Comparison of ENCODE assay signal across 16 cellular contexts in genomic region chr11:48049036-48049435, GRCh38.
DNase-seq lines count a peak whose midpoint lies in the region; ATAC-seq and TF ChIP-seq lines count a peak whose summit lies in the region.
"Had no signal": no experiment of that assay in that cellular context is flagged by ENCODE, and none has a peak within 500 bp of the region (broad histone marks: within the 10 kb centered on the region; RNA-seq: fewer than 3 reads in every experiment).

No MANE protein-coding gene starts in this region.

- H3K4me3 ChIP-seq in colonic mucosa, result no peak overlapping the region
- H3K4me3 ChIP-seq: esophagus muscularis mucosa, heart right ventricle, K562 had no signal

- ATAC-seq in stimulated activated naive CD8-positive, alpha-beta T cell treated with anti-CD3 and anti-CD28 coated beads, Interleukin-15, amount 100 ng/mL, for 72 hours, result no peak
- ATAC-seq in natural killer cell treated with Interleukin-12 subunit alpha and Interleukin-12 subunit beta and Interleukin-15 and Interleukin-18, amount 100 ng/mL, for 72 hours, result no peak
- ATAC-seq in GM19035 (IDR thresholded peaks at IDR 0.05; ENCODE audit: unreplicated experiment) (no peak), HG03139 (IDR thresholded peaks at IDR 0.05; ENCODE audit: unreplicated experiment) (no peak)
- ATAC-seq: activated T-helper 17 cell treated with anti-CD3 and anti-CD28 coated beads, Interleukin-2, amount 50 U/mL, for 72 hours; K562 had no signal

- TF ChIP-seq CTCF in colonic mucosa (IDR thresholded peaks at IDR 0.05), result no peak

- peaks cover 3% of the 10 kb centered on the region for H3K36me3 Mint-ChIP-seq in stimulated activated naive CD8-positive, alpha-beta T cell treated with anti-CD3 and anti-CD28 coated beads, Interleukin-15, Interleukin-2, amounts not matched to agents 100 ng/mL and 50 ng/mL, for 24 hours (ENCODE audit: low read depth)
- peaks cover 27% of the 10 kb centered on the region for H3K36me3 Mint-ChIP-seq in activated T-helper 1 cell treated with anti-CD3 and anti-CD28 coated beads, Interleukin-12 subunit alpha, Interleukin-12 subunit beta, Interleukin-2, Interleukin-4 antibody, amounts not matched to agents 30 ng/mL and 10 ng/mL and 1 ng/mL, durations not matched to agents 14 hours and 24 hours and 36 hours (ENCODE audit: low read depth)
- H3K36me3 Mint-ChIP-seq in natural killer cell treated with Interleukin-12 subunit alpha and Interleukin-12 subunit beta and Interleukin-15 and Interleukin-18, amount 100 ng/mL, for 72 hours, result no peaks in the 10 kb centered on the region

- no peak overlapping the region for H3K27ac ChIP-seq in colonic mucosa
- H3K27ac ChIP-seq: heart right ventricle had no signal

- no peak for DNase-seq in stimulated activated naive CD8-positive, alpha-beta T cell treated with anti-CD3 and anti-CD28 coated beads, Interleukin-15, amount 100 ng/mL, for 72 hours
- DNase-seq in activated T-helper 1 cell treated with anti-CD3 and anti-CD28 coated beads, Interleukin-12 subunit alpha, Interleukin-12 subunit beta, Interleukin-2, Interleukin-4 antibody, amounts not matched to agents 30 ng/mL and 10 ng/mL and 1 ng/mL, durations not matched to agents 14 hours and 24 hours and 36 hours (ENCODE audit: low spot score), result no peak
- no peak for DNase-seq in natural killer cell treated with Interleukin-12 subunit alpha and Interleukin-12 subunit beta and Interleukin-15 and Interleukin-18, amount 100 ng/mL, for 72 hours (ENCODE audit: low spot score)
- DNase-seq in colonic mucosa, result no peak
- no peak for DNase-seq in head of caudate nucleus
- DNase-seq: amniotic stem cell; dermis blood vessel endothelial cell; heart right ventricle; NCI-H1105 treated with DMSO at 0.1 percent for 48 hours; stimulated activated naive CD4-positive, alpha-beta T cell had no signal

- H3K4me1 Mint-ChIP-seq in stimulated activated naive CD8-positive, alpha-beta T cell treated with anti-CD3 and anti-CD28 coated beads, Interleukin-15, Interleukin-2, amounts not matched to agents 100 ng/mL and 50 ng/mL, for 24 hours (ENCODE audit: low read depth), result peaks cover 80% of the 10 kb centered on the region
- peaks cover 76% of the 10 kb centered on the region for H3K4me1 Mint-ChIP-seq in stimulated activated naive CD8-positive, alpha-beta T cell treated with anti-CD3 and anti-CD28 coated beads, Interleukin-15, amount 100 ng/mL, for 72 hours
- peaks cover 78% of the 10 kb centered on the region for H3K4me1 Mint-ChIP-seq in activated T-helper 1 cell treated with anti-CD3 and anti-CD28 coated beads, Interleukin-12 subunit alpha, Interleukin-12 subunit beta, Interleukin-2, Interleukin-4 antibody, amounts not matched to agents 30 ng/mL and 10 ng/mL and 1 ng/mL, durations not matched to agents 14 hours and 24 hours and 36 hours (ENCODE audit: low read depth)
- H3K4me1 Mint-ChIP-seq in natural killer cell treated with Interleukin-12 subunit alpha and Interleukin-12 subunit beta and Interleukin-15 and Interleukin-18, amount 100 ng/mL, for 72 hours (ENCODE audit: low read depth in 2 of 2), result peaks cover 61 to 66% of the 10 kb centered on the region in 2 donors

- H3K27ac Mint-ChIP-seq in stimulated activated naive CD8-positive, alpha-beta T cell treated with anti-CD3 and anti-CD28 coated beads, Interleukin-15, Interleukin-2, amounts not matched to agents 100 ng/mL and 50 ng/mL, for 24 hours, result peak overlapping the region; percentile 16
- H3K27ac Mint-ChIP-seq in stimulated activated naive CD8-positive, alpha-beta T cell treated with anti-CD3 and anti-CD28 coated beads, Interleukin-15, amount 100 ng/mL, for 72 hours, result peak overlapping the region in 1 of 2 donors; percentile 19
- peak overlapping the region; percentile 53 for H3K27ac Mint-ChIP-seq in activated T-helper 1 cell treated with anti-CD3 and anti-CD28 coated beads, Interleukin-12 subunit alpha, Interleukin-12 subunit beta, Interleukin-2, Interleukin-4 antibody, amounts not matched to agents 30 ng/mL and 10 ng/mL and 1 ng/mL, durations not matched to agents 14 hours and 24 hours and 36 hours
- H3K27ac Mint-ChIP-seq in natural killer cell treated with Interleukin-12 subunit alpha and Interleukin-12 subunit beta and Interleukin-15 and Interleukin-18, amount 100 ng/mL, for 72 hours, result peak overlapping the region in 1 of 2 donors; percentile 85
- H3K27ac Mint-ChIP-seq: activated T-helper 17 cell treated with anti-CD3 and anti-CD28 coated beads, Interleukin-2, amount 50 U/mL, for 72 hours had no signal

- no peaks in the 10 kb centered on the region for H3K27me3 ChIP-seq in colonic mucosa
- H3K27me3 ChIP-seq: esophagus muscularis mucosa, heart right ventricle had no signal

- no peaks in the 10 kb centered on the region for H3K36me3 ChIP-seq in colonic mucosa
- H3K36me3 ChIP-seq: esophagus muscularis mucosa, heart right ventricle had no signal

- no peaks in the 10 kb centered on the region for H3K9me3 ChIP-seq in colonic mucosa
- H3K9me3 ChIP-seq: esophagus muscularis mucosa, heart right ventricle had no signal

- intact Hi-C loops in activated T-helper 1 cell treated with anti-CD3 and anti-CD28 coated beads, Interleukin-12 subunit alpha, Interleukin-12 subunit beta, Interleukin-2, Interleukin-4 antibody, amounts not matched to agents 30 ng/mL and 10 ng/mL and 1 ng/mL, durations not matched to agents 14 hours and 24 hours and 36 hours (cut with micrococcal nuclease), result no loop called here
- intact Hi-C loops in colonic mucosa (cut with DNase I) (no loop called here), head of caudate nucleus (cut with DNase I) (no loop called here)

- no peaks in the 10 kb centered on the region for H3K27me3 Mint-ChIP-seq in stimulated activated naive CD8-positive, alpha-beta T cell treated with anti-CD3 and anti-CD28 coated beads, Interleukin-15, Interleukin-2, amounts not matched to agents 100 ng/mL and 50 ng/mL, for 24 hours
- H3K27me3 Mint-ChIP-seq in stimulated activated naive CD8-positive, alpha-beta T cell treated with anti-CD3 and anti-CD28 coated beads, Interleukin-15, amount 100 ng/mL, for 72 hours, result no peaks in the 10 kb centered on the region
- no peaks in the 10 kb centered on the region for H3K27me3 Mint-ChIP-seq in activated T-helper 1 cell treated with anti-CD3 and anti-CD28 coated beads, Interleukin-12 subunit alpha, Interleukin-12 subunit beta, Interleukin-2, Interleukin-4 antibody, amounts not matched to agents 30 ng/mL and 10 ng/mL and 1 ng/mL, durations not matched to agents 14 hours and 24 hours and 36 hours (ENCODE audit: insufficient read depth)
- H3K27me3 Mint-ChIP-seq in natural killer cell treated with Interleukin-12 subunit alpha and Interleukin-12 subunit beta and Interleukin-15 and Interleukin-18, amount 100 ng/mL, for 72 hours, result no peaks in the 10 kb centered on the region
- H3K27me3 Mint-ChIP-seq: activated T-helper 17 cell treated with anti-CD3 and anti-CD28 coated beads, Interleukin-2, amount 50 U/mL, for 72 hours had no signal

- no peaks in the 10 kb centered on the region for H3K9me3 Mint-ChIP-seq in stimulated activated naive CD8-positive, alpha-beta T cell treated with anti-CD3 and anti-CD28 coated beads, Interleukin-15, Interleukin-2, amounts not matched to agents 100 ng/mL and 50 ng/mL, for 24 hours
- no peaks in the 10 kb centered on the region for H3K9me3 Mint-ChIP-seq in stimulated activated naive CD8-positive, alpha-beta T cell treated with anti-CD3 and anti-CD28 coated beads, Interleukin-15, amount 100 ng/mL, for 72 hours
- H3K9me3 Mint-ChIP-seq in activated T-helper 1 cell treated with anti-CD3 and anti-CD28 coated beads, Interleukin-12 subunit alpha, Interleukin-12 subunit beta, Interleukin-2, Interleukin-4 antibody, amounts not matched to agents 30 ng/mL and 10 ng/mL and 1 ng/mL, durations not matched to agents 14 hours and 24 hours and 36 hours, result no peaks in the 10 kb centered on the region
- H3K9me3 Mint-ChIP-seq in natural killer cell treated with Interleukin-12 subunit alpha and Interleukin-12 subunit beta and Interleukin-15 and Interleukin-18, amount 100 ng/mL, for 72 hours, result no peaks in the 10 kb centered on the region
- H3K9me3 Mint-ChIP-seq: activated T-helper 17 cell treated with anti-CD3 and anti-CD28 coated beads, Interleukin-2, amount 50 U/mL, for 72 hours had no signal

- H3K4me3 Mint-ChIP-seq in stimulated activated naive CD8-positive, alpha-beta T cell treated with anti-CD3 and anti-CD28 coated beads, Interleukin-15, Interleukin-2, amounts not matched to agents 100 ng/mL and 50 ng/mL, for 24 hours, result no peak overlapping the region
- H3K4me3 Mint-ChIP-seq in stimulated activated naive CD8-positive, alpha-beta T cell treated with anti-CD3 and anti-CD28 coated beads, Interleukin-15, amount 100 ng/mL, for 72 hours, result no peak overlapping the region
- no peak overlapping the region for H3K4me3 Mint-ChIP-seq in activated T-helper 1 cell treated with anti-CD3 and anti-CD28 coated beads, Interleukin-12 subunit alpha, Interleukin-12 subunit beta, Interleukin-2, Interleukin-4 antibody, amounts not matched to agents 30 ng/mL and 10 ng/mL and 1 ng/mL, durations not matched to agents 14 hours and 24 hours and 36 hours
- peak overlapping the region; percentile 17 for H3K4me3 Mint-ChIP-seq in natural killer cell treated with Interleukin-12 subunit alpha and Interleukin-12 subunit beta and Interleukin-15 and Interleukin-18, amount 100 ng/mL, for 72 hours
- H3K4me3 Mint-ChIP-seq: activated T-helper 17 cell treated with anti-CD3 and anti-CD28 coated beads, Interleukin-2, amount 50 U/mL, for 72 hours had no signal

- H3K9ac ChIP-seq in colonic mucosa (ENCODE audit: low read depth in 2 of 2, low read length in 2 of 2), result no peak overlapping the region

- no peaks in the 10 kb centered on the region for H3K4me1 ChIP-seq in colonic mucosa
